In the genomic region with DNA sequence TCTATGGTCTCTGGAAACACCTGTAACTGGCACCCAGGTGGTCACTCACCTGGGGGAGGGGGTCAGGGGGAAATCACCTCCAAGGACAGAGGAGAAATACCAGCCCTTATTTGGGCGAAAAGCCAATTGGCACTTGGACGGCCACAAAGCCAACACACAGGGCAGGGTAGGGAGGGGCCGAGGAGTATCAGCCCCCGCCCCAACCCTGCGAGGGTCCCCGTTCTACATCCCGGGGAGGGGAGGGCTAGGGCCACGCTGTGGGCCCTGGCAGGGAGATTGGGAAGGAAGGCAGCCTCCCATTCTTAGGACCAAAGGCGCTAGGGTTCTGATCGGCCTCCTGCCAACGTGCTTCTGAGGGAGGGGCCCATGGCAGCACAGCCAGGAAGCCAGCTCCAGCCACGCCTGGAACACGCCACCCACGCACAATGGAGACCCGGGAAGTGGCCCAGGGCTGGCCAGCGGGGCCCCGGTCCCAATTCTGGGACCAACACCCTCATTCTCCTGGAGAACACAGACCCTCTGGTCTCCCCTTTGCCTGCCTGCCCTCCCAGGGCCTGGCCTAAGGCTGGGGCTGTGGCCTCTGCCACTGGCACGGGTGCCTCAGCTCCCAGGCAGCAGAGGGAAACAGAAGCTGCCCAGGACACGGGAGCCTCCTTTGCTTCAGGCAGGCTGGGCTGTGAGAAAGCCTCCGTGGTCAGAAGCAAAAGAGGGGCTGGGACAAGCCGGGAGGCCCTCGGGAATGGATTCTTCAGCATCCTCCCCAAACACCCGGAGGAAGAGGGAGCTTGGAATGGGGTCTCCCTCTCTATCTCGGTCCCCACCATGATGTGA, we compare ENCODE assay signal across 12 cellular contexts. TPM values are rescaled to one million over a fixed set of nuclear protein-coding genes. Genes with fewer than 3 reads are reported as not detected.
DNase-seq lines count a peak whose midpoint lies in the region; ATAC-seq and TF ChIP-seq lines count a peak whose summit lies in the region.
"Had no signal": no experiment of that assay in that cellular context is flagged by ENCODE, and none has a peak within 500 bp of the region (broad histone marks: within the 10 kb centered on the region; RNA-seq: fewer than 3 reads in every experiment).

No MANE protein-coding gene starts in this region.

- H3K36me3 Mint-ChIP-seq in activated CD4-positive, alpha-beta memory T cell treated with anti-CD3 and anti-CD28 coated beads for 36 hours, result peaks cover 28% of the 10 kb centered on the region
- H3K36me3 Mint-ChIP-seq in activated CD4-positive, alpha-beta memory T cell treated with anti-CD3 and anti-CD28 coated beads, Interleukin-2, amount 10 ng/mL, durations not matched to agents 7 days and 5 days (ENCODE audit: low read depth), result peaks cover 29% of the 10 kb centered on the region
- H3K36me3 Mint-ChIP-seq in endothelial cell (ENCODE audit: low read depth, unreplicated experiment) (no peaks in the 10 kb centered on the region), mesothelial cell of epicardium (peaks cover 2% of the 10 kb centered on the region)

- no peak overlapping the region for H3K4me2 ChIP-seq in MM.1S (ENCODE audit: low read depth, low read length)
- H3K4me2 ChIP-seq: KMS-11 had no signal

- TF ChIP-seq CTCF in endothelial cell (IDR thresholded peaks at IDR 0.05; ENCODE audit: unreplicated experiment) (no peak), mesothelial cell of epicardium (IDR thresholded peaks at IDR 0.05; ENCODE audit: unreplicated experiment) (no peak), upper lobe of right lung (IDR thresholded peaks at IDR 0.05) (no peak), MM.1S (IDR thresholded peaks at IDR 0.05; ENCODE audit: low read length) (no peak), GM20000 (IDR thresholded peaks at IDR 0.05; ENCODE audit: extremely low read depth, missing control alignments) (no peak)

- no peaks in the 10 kb centered on the region for H3K9me3 Mint-ChIP-seq in activated CD4-positive, alpha-beta memory T cell treated with anti-CD3 and anti-CD28 coated beads for 36 hours
- H3K9me3 Mint-ChIP-seq in activated CD4-positive, alpha-beta memory T cell treated with anti-CD3 and anti-CD28 coated beads, Interleukin-2, amount 10 ng/mL, durations not matched to agents 7 days and 5 days, result no peaks in the 10 kb centered on the region
- H3K9me3 Mint-ChIP-seq in endothelial cell (ENCODE audit: unreplicated experiment), result no peaks in the 10 kb centered on the region
- no peaks in the 10 kb centered on the region for H3K9me3 Mint-ChIP-seq in mesothelial cell of epicardium
- H3K9me3 Mint-ChIP-seq: T-cell had no signal

- H3K9me3 ChIP-seq in upper lobe of right lung, result no peaks in the 10 kb centered on the region
- no peaks in the 10 kb centered on the region for H3K9me3 ChIP-seq in MM.1S (replicated peaks; ENCODE audit: insufficient read depth, low read length)

- no peaks in the 10 kb centered on the region for H3K27me3 ChIP-seq in upper lobe of right lung
- no peaks in the 10 kb centered on the region for H3K27me3 ChIP-seq in MM.1S (replicated peaks; ENCODE audit: insufficient read depth, low read length)

- H3K79me2 ChIP-seq in MM.1S (ENCODE audit: low read length), result peaks cover 31% of the 10 kb centered on the region

- peaks cover 35% of the 10 kb centered on the region for H3F3A ChIP-seq in MM.1S (ENCODE audit: insufficient read depth, low read length)

- peak; percentile 9 for DNase-seq in activated CD4-positive, alpha-beta memory T cell treated with anti-CD3 and anti-CD28 coated beads for 36 hours
- DNase-seq in activated CD4-positive, alpha-beta memory T cell treated with anti-CD3 and anti-CD28 coated beads, Interleukin-2, amount 10 ng/mL, durations not matched to agents 7 days and 5 days, result no peak
- DNase-seq in endothelial cell (ENCODE audit: low spot score) (no peak), mesothelial cell of epicardium (ENCODE audit: low spot score in 2 of 2, unreplicated experiment in 2 of 2) (no peak), upper lobe of right lung (peak; percentile 71), MM.1S (no peak), GM20000 (ENCODE audit: low spot score) (no peak)
- DNase-seq: activated T-cell treated with anti-CD3 and anti-CD28 coated beads for 4 hours, NCI-H69 had no signal

- H3K36me3 ChIP-seq in upper lobe of right lung (peaks cover 33% of the 10 kb centered on the region), MM.1S (replicated peaks; ENCODE audit: insufficient read depth, low read length) (peaks cover 10% of the 10 kb centered on the region)

- H2AFZ ChIP-seq in MM.1S (ENCODE audit: low read length), result no peak overlapping the region

- CTCF ChIA-PET in activated CD4-positive, alpha-beta memory T cell treated with anti-CD3 and anti-CD28 coated beads for 36 hours (lab: Charles Lee), result interaction anchor here (1.5 kb wide), 1 partner anchor 96 kb away, joined by 4 read pairs; no protein-coding TSS in a partner anchor
- CTCF ChIA-PET in activated CD4-positive, alpha-beta memory T cell treated with anti-CD3 and anti-CD28 coated beads, Interleukin-2, amount 10 ng/mL, durations not matched to agents 7 days and 5 days (lab: Charles Lee), result no interaction called here

- peak overlapping the region; percentile 25 for H3K27ac Mint-ChIP-seq in activated CD4-positive, alpha-beta memory T cell treated with anti-CD3 and anti-CD28 coated beads for 36 hours
- no peak overlapping the region for H3K27ac Mint-ChIP-seq in activated CD4-positive, alpha-beta memory T cell treated with anti-CD3 and anti-CD28 coated beads, Interleukin-2, amount 10 ng/mL, durations not matched to agents 7 days and 5 days
- no peak overlapping the region for H3K27ac Mint-ChIP-seq in endothelial cell (ENCODE audit: unreplicated experiment)
- H3K27ac Mint-ChIP-seq in mesothelial cell of epicardium, result peak overlapping the region; percentile 59
- H3K27ac Mint-ChIP-seq: T-cell had no signal

- no peak overlapping the region for H3K9ac ChIP-seq in MM.1S (ENCODE audit: low read length)
- H3K9ac ChIP-seq: KMS-11 had no signal

- peaks cover 27% of the 10 kb centered on the region for H3K4me1 Mint-ChIP-seq in activated CD4-positive, alpha-beta memory T cell treated with anti-CD3 and anti-CD28 coated beads for 36 hours (ENCODE audit: low read depth)
- H3K4me1 Mint-ChIP-seq in activated CD4-positive, alpha-beta memory T cell treated with anti-CD3 and anti-CD28 coated beads, Interleukin-2, amount 10 ng/mL, durations not matched to agents 7 days and 5 days, result peaks cover 16% of the 10 kb centered on the region
- H3K4me1 Mint-ChIP-seq in endothelial cell (ENCODE audit: unreplicated experiment), result no peaks in the 10 kb centered on the region
- H3K4me1 Mint-ChIP-seq in mesothelial cell of epicardium, result peaks cover 8% of the 10 kb centered on the region

- POLR2A ChIA-PET in activated CD4-positive, alpha-beta memory T cell treated with anti-CD3 and anti-CD28 coated beads for 36 hours (lab: Charles Lee), result no interaction called here
- POLR2A ChIA-PET in activated CD4-positive, alpha-beta memory T cell treated with anti-CD3 and anti-CD28 coated beads, Interleukin-2, amount 10 ng/mL, durations not matched to agents 7 days and 5 days (lab: Charles Lee), result interaction anchor here (0.6 kb wide), 1 partner anchor 17 kb away, joined by 3 read pairs; no protein-coding TSS in a partner anchor

- H3K27ac ChIP-seq in upper lobe of right lung (peak overlapping the region; percentile 78), MM.1S (ENCODE audit: low read length) (no peak overlapping the region)
- H3K27ac ChIP-seq: KMS-11 had no signal

- peaks cover 29% of the 10 kb centered on the region for H4K20me1 ChIP-seq in MM.1S (ENCODE audit: insufficient read depth, low read length)

- ATAC-seq in upper lobe of right lung (peak; percentile 39), HG03097 (IDR thresholded peaks at IDR 0.05; ENCODE audit: low FRiP score, unreplicated experiment) (no peak)
- ATAC-seq: T-cell had no signal

- H3K27me3 Mint-ChIP-seq in activated CD4-positive, alpha-beta memory T cell treated with anti-CD3 and anti-CD28 coated beads for 36 hours, result no peaks in the 10 kb centered on the region
- H3K27me3 Mint-ChIP-seq in activated CD4-positive, alpha-beta memory T cell treated with anti-CD3 and anti-CD28 coated beads, Interleukin-2, amount 10 ng/mL, durations not matched to agents 7 days and 5 days, result no peaks in the 10 kb centered on the region
- H3K27me3 Mint-ChIP-seq in endothelial cell (ENCODE audit: unreplicated experiment) (peaks cover 10% of the 10 kb centered on the region), mesothelial cell of epicardium (ENCODE audit: low read depth) (no peaks in the 10 kb centered on the region)
- H3K27me3 Mint-ChIP-seq: T-cell had no signal

- intact Hi-C loops in activated CD4-positive, alpha-beta memory T cell treated with anti-CD3 and anti-CD28 coated beads for 36 hours (cut with micrococcal nuclease), result no loop called here
- intact Hi-C loops in upper lobe of right lung (cut with DNase I), result no loop called here

- H3K4me3 ChIP-seq in upper lobe of right lung, result no peak overlapping the region
- H3K4me3 ChIP-seq in MM.1S (ENCODE audit: low read length), result no peak overlapping the region

- H3K4me1 ChIP-seq in upper lobe of right lung (peaks cover 26% of the 10 kb centered on the region), MM.1S (ENCODE audit: low read length) (peaks cover 6% of the 10 kb centered on the region)

- no peaks in the 10 kb centered on the region for H3K9me2 ChIP-seq in MM.1S (replicated peaks; ENCODE audit: insufficient read depth, low read length)

- no peak overlapping the region for H3K4me3 Mint-ChIP-seq in activated CD4-positive, alpha-beta memory T cell treated with anti-CD3 and anti-CD28 coated beads for 36 hours
- no peak overlapping the region for H3K4me3 Mint-ChIP-seq in activated CD4-positive, alpha-beta memory T cell treated with anti-CD3 and anti-CD28 coated beads, Interleukin-2, amount 10 ng/mL, durations not matched to agents 7 days and 5 days
- H3K4me3 Mint-ChIP-seq in endothelial cell (ENCODE audit: unreplicated experiment) (peak overlapping the region; percentile 56), mesothelial cell of epicardium (no peak overlapping the region)
- H3K4me3 Mint-ChIP-seq: T-cell had no signal

RNA-seq across cellular contexts. Expression of gene CBX6, which starts 7.4 kb away (rescaled TPM):
- 100 to 1,000 TPM; 116 to 117 TPM for total RNA-seq in activated CD4-positive, alpha-beta memory T cell treated with anti-CD3 and anti-CD28 coated beads for 36 hours
- total RNA-seq in activated CD4-positive, alpha-beta memory T cell treated with anti-CD3 and anti-CD28 coated beads, Interleukin-2, amount 10 ng/mL, durations not matched to agents 7 days and 5 days, result 10 to 100 TPM; 76.5 TPM
- 11.0 TPM for total RNA-seq in endothelial cell (ENCODE audit: unreplicated experiment)
- total RNA-seq in mesothelial cell of epicardium, result 101 to 104 TPM (median 102 TPM) in 3 replicates
- 61.6 TPM for total RNA-seq in upper lobe of right lung

RNA-seq across cellular contexts. Expression of gene NPTXR, which starts 20.7 kb away (rescaled TPM):
- total RNA-seq in activated CD4-positive, alpha-beta memory T cell treated with anti-CD3 and anti-CD28 coated beads for 36 hours, result 1 to 10 TPM; 1.9 to 2.5 TPM
- total RNA-seq in activated CD4-positive, alpha-beta memory T cell treated with anti-CD3 and anti-CD28 coated beads, Interleukin-2, amount 10 ng/mL, durations not matched to agents 7 days and 5 days, result 1 to 10 TPM in 1 of 2 experiments, under 1 TPM in 1; 0.91 to 1.3 TPM
- total RNA-seq in endothelial cell (ENCODE audit: unreplicated experiment) (0.62 TPM), mesothelial cell of epicardium (9.6 to 10.3 TPM (median 10.1 TPM) in 3 replicates), upper lobe of right lung (6.3 TPM)

Comparison
In these comparisons a context has a peak if more than half of its experiments do, and no peak if none do; other contexts are left out.
1. DNase-seq: peak in activated CD4-positive, alpha-beta memory T cell treated with anti-CD3 and anti-CD28 coated beads for 36 hours (single experiment) and upper lobe of right lung (single experiment); none in activated CD4-positive, alpha-beta memory T cell treated with anti-CD3 and anti-CD28 coated beads, Interleukin-2, amount 10 ng/mL, durations not matched to agents 7 days and 5 days (single experiment), endothelial cell (single experiment), mesothelial cell of epicardium (0 of 2), MM.1S (single experiment) and GM20000 (single experiment).
2. H3K27ac Mint-ChIP-seq: peak in activated CD4-positive, alpha-beta memory T cell treated with anti-CD3 and anti-CD28 coated beads for 36 hours (single experiment) and mesothelial cell of epicardium (single experiment); none in activated CD4-positive, alpha-beta memory T cell treated with anti-CD3 and anti-CD28 coated beads, Interleukin-2, amount 10 ng/mL, durations not matched to agents 7 days and 5 days (single experiment) and endothelial cell (single experiment).